8 cellular contexts compared by ENCODE assay signal in genomic region chr1:155004352-155005075, GRCh38. TPM values are rescaled to one million over a fixed set of nuclear protein-coding genes. Genes with fewer than 3 reads are reported as not detected.
DNase-seq lines count a peak whose midpoint lies in the region; ATAC-seq and TF ChIP-seq lines count a peak whose summit lies in the region.

No MANE protein-coding gene starts in this region.

- peak overlapping the region; percentile 64 to 69 for H3K4ac ChIP-seq in mesenchymal stem cell (ENCODE audit: low read depth in 1 of 2, low read length in 2 of 2)

- H4K91ac ChIP-seq in mesenchymal stem cell (ENCODE audit: low read length), result peak overlapping the region; percentile 48

- H3K27me3 ChIP-seq in breast epithelium (no peaks in the 10 kb centered on the region), mesenchymal stem cell (ENCODE audit: control insufficient read depth in 1 of 2, insufficient read depth in 1 of 2, low read length in 2 of 2) (no peaks in the 10 kb centered on the region), uterus (no peaks in the 10 kb centered on the region)

- peak overlapping the region; percentile 89 for H3K27ac Mint-ChIP-seq in activated naive CD4-positive, alpha-beta T cell treated with anti-CD3 and anti-CD28 coated beads, Interleukin-2, amount 10 ng/mL, durations not matched to agents 7 days and 5 days

- H4K8ac ChIP-seq in mesenchymal stem cell (ENCODE audit: low read length), result peak overlapping the region; percentile 29

- no peak for DNase-seq in activated naive CD4-positive, alpha-beta T cell treated with anti-CD3 and anti-CD28 coated beads, Interleukin-2, amount 10 ng/mL, durations not matched to agents 7 days and 5 days
- no peak for DNase-seq in activated naive CD4-positive, alpha-beta T cell (lab: John Stamatoyannopoulos, UW)
- DNase-seq in breast epithelium (ENCODE audit: low spot score in 2 of 2), result no peak
- DNase-seq in mesenchymal stem cell, result no peak
- DNase-seq in uterus, result no peak
- DNase-seq in stimulated activated CD4-positive, alpha-beta T cell treated with anti-CD3 and anti-CD28 coated beads, Interleukin-12 subunit alpha, Interleukin-12 subunit beta, amount 100 ng/mL, for 4 hours, result no peak
- no peak for DNase-seq in NCI-H510A treated with DMSO at 0.1 percent for 48 hours (lab: John Stamatoyannopoulos, UW)
- no peak for DNase-seq in omental fat pad (ENCODE audit: low spot score)

- no peaks in the 10 kb centered on the region for H3K9me3 Mint-ChIP-seq in activated naive CD4-positive, alpha-beta T cell treated with anti-CD3 and anti-CD28 coated beads, Interleukin-2, amount 10 ng/mL, durations not matched to agents 7 days and 5 days

- H3K14ac ChIP-seq in mesenchymal stem cell (ENCODE audit: low read length in 2 of 2), result peak overlapping the region in 1 of 2 experiments; percentile 84

- peak overlapping the region; percentile 89 to 95 (median 89) for H3K4me3 ChIP-seq in breast epithelium
- peak overlapping the region; percentile 83 to 100 for H3K4me3 ChIP-seq in mesenchymal stem cell (ENCODE audit: insufficient read depth in 1 of 2, low read depth in 1 of 2, low read length in 2 of 2)
- H3K4me3 ChIP-seq in uterus, result peak overlapping the region; percentile 56 to 97

- TF ChIP-seq POLR2A in breast epithelium (IDR thresholded peaks at IDR 0.05), result no peak
- no peak for TF ChIP-seq POLR2A in uterus (IDR thresholded peaks at IDR 0.05)

- H3K27me3 Mint-ChIP-seq in activated naive CD4-positive, alpha-beta T cell treated with anti-CD3 and anti-CD28 coated beads, Interleukin-2, amount 10 ng/mL, durations not matched to agents 7 days and 5 days, result no peaks in the 10 kb centered on the region

- H3K4me3 Mint-ChIP-seq in activated naive CD4-positive, alpha-beta T cell treated with anti-CD3 and anti-CD28 coated beads, Interleukin-2, amount 10 ng/mL, durations not matched to agents 7 days and 5 days, result peak overlapping the region; percentile 98

- H2BK120ac ChIP-seq in mesenchymal stem cell (ENCODE audit: low read depth, low read length), result peak overlapping the region; percentile 98

- H2AFZ ChIP-seq in mesenchymal stem cell (ENCODE audit: low read depth, low read length), result no peak overlapping the region

- CTCF ChIA-PET in activated naive CD4-positive, alpha-beta T cell treated with anti-CD3 and anti-CD28 coated beads, Interleukin-2, amount 10 ng/mL, durations not matched to agents 7 days and 5 days (lab: Charles Lee), result interaction anchor here (1.0 to 4.3 kb wide), 3 partner anchors 9 to 81 kb away, joined by 4 to 17 read pairs (median 7); no protein-coding TSS in a partner anchor

- H3K9me3 ChIP-seq in breast epithelium (no peaks in the 10 kb centered on the region), mesenchymal stem cell (ENCODE audit: control insufficient read depth, low read length) (no peaks in the 10 kb centered on the region), uterus (no peaks in the 10 kb centered on the region)

- no peak overlapping the region for H2BK5ac ChIP-seq in mesenchymal stem cell (ENCODE audit: low read depth, low read length, poor library complexity, severe bottlenecking)

- intact Hi-C loops in breast epithelium (cut with DNase I; ENCODE audit: low total_unique reads), result no loop called here
- intact Hi-C loops in uterus (cut with DNase I; ENCODE audit: low total_unique reads), result no loop called here

- peak overlapping the region; percentile 58 to 88 for H3K18ac ChIP-seq in mesenchymal stem cell (ENCODE audit: low read depth in 1 of 2, low read length in 2 of 2)

- TF ChIP-seq CTCF in breast epithelium (IDR thresholded peaks at IDR 0.05), result no peak
- no peak for TF ChIP-seq CTCF in uterus (IDR thresholded peaks at IDR 0.05)
- no peak for TF ChIP-seq CTCF in omental fat pad (IDR thresholded peaks at IDR 0.05)

- peak overlapping the region; percentile 98 to 99 for H3K27ac ChIP-seq in breast epithelium
- peak overlapping the region; percentile 24 for H3K27ac ChIP-seq in mesenchymal stem cell (ENCODE audit: low read length, poor library complexity, severe bottlenecking)
- H3K27ac ChIP-seq in uterus, result peak overlapping the region; percentile 93 to 99

- H3K23ac ChIP-seq in mesenchymal stem cell (ENCODE audit: low read length in 2 of 2), result peak overlapping the region in 1 of 2 experiments; percentile 5

- 56% methylated on average over 5 of the region's 5 CpGs for WGBS in mesenchymal stem cell

- H3K36me3 Mint-ChIP-seq in activated naive CD4-positive, alpha-beta T cell treated with anti-CD3 and anti-CD28 coated beads, Interleukin-2, amount 10 ng/mL, durations not matched to agents 7 days and 5 days, result peaks cover 10% of the 10 kb centered on the region

- H3K4me1 ChIP-seq in breast epithelium, result peaks cover 19 to 36% of the 10 kb centered on the region in 2 donors
- peaks cover 36% of the 10 kb centered on the region for H3K4me1 ChIP-seq in mesenchymal stem cell (ENCODE audit: control insufficient read depth, insufficient read depth, low read depth, low read length)
- H3K4me1 ChIP-seq in uterus, result peaks cover 0 to 19% of the 10 kb centered on the region in 2 donors

- H3K36me3 ChIP-seq in breast epithelium (no peaks in the 10 kb centered on the region), mesenchymal stem cell (ENCODE audit: control insufficient read depth in 1 of 2, insufficient read depth in 2 of 2, low read depth in 1 of 2, low read length in 2 of 2) (peaks cover 3 to 39% of the 10 kb centered on the region in 2 experiments), uterus (no peaks in the 10 kb centered on the region)

- no peak overlapping the region for H2BK15ac ChIP-seq in mesenchymal stem cell (ENCODE audit: low read depth, poor library complexity, severe bottlenecking)

- peak overlapping the region; percentile 62 for H3K4me2 ChIP-seq in mesenchymal stem cell (ENCODE audit: low read length, poor library complexity, severe bottlenecking)

- peaks cover 22% of the 10 kb centered on the region for H3K79me1 ChIP-seq in mesenchymal stem cell (replicated peaks; ENCODE audit: low read length, poor library complexity, severe bottlenecking)

- peak overlapping the region; percentile 96 for H3K9ac ChIP-seq in mesenchymal stem cell (ENCODE audit: low read length)

- ATAC-seq in omental fat pad (ENCODE audit: low FRiP score), result no peak

- peak overlapping the region; percentile 1 for H2AK5ac ChIP-seq in mesenchymal stem cell (ENCODE audit: low read length, severe bottlenecking)

- peak overlapping the region; percentile 59 to 92 for H2BK12ac ChIP-seq in mesenchymal stem cell (ENCODE audit: low read length in 2 of 2)

- H3K4me1 Mint-ChIP-seq in activated naive CD4-positive, alpha-beta T cell treated with anti-CD3 and anti-CD28 coated beads, Interleukin-2, amount 10 ng/mL, durations not matched to agents 7 days and 5 days, result peaks cover 58% of the 10 kb centered on the region

RNA-seq across cellular contexts. Expression of gene ZBTB7B, which starts 1.9 kb away (rescaled TPM):
- total RNA-seq in breast epithelium (10 to 100 TPM; 45.6 to 82.5 (median 53.4) TPM), uterus (10 to 100 TPM in 2 of 4 donors, 1 to 10 TPM in 2; 3.8 to 53.4 (median 11.9) TPM), omental fat pad (10 to 100 TPM; 38.6 to 66.4 (median 49.2) TPM)
- 18.3 TPM for polyA plus RNA-seq in mesenchymal stem cell (2013, experiment 1 of 2)
- polyA plus RNA-seq in mesenchymal stem cell (2013, experiment 2 of 2), result 18.3 TPM

RNA-seq across cellular contexts. Expression of gene LENEP, which starts 11.1 kb away (rescaled TPM):
- total RNA-seq in breast epithelium (not detected), uterus (under 1 TPM in 1 of 4 donors, not detected in 3; 0.83 TPM), omental fat pad (not detected)
- polyA plus RNA-seq in mesenchymal stem cell (2013, experiment 1 of 2), result not detected
- not detected for polyA plus RNA-seq in mesenchymal stem cell (2013, experiment 2 of 2)

RNA-seq across cellular contexts. Expression of gene FLAD1, which starts 21.4 kb away (rescaled TPM):
- total RNA-seq in breast epithelium (10 to 100 TPM; 27.0 to 42.7 (median 39.3) TPM), uterus (10 to 100 TPM; 12.6 to 33.8 (median 20.7) TPM), omental fat pad (10 to 100 TPM; 26.8 to 43.8 (median 30.9) TPM)
- polyA plus RNA-seq in mesenchymal stem cell (2013, experiment 1 of 2), result 26.7 TPM
- polyA plus RNA-seq in mesenchymal stem cell (2013, experiment 2 of 2), result 26.3 TPM

RNA-seq across cellular contexts. Expression of gene DCST2, which starts 29.1 kb away (rescaled TPM):
- total RNA-seq in breast epithelium, result 1 to 10 TPM in 2 of 3 donors, under 1 TPM in 1; 0.48 to 4.4 (median 3.3) TPM
- 0.07 TPM for polyA plus RNA-seq in mesenchymal stem cell (2013, experiment 1 of 2)
- 0.08 TPM for polyA plus RNA-seq in mesenchymal stem cell (2013, experiment 2 of 2)
- 1 to 10 TPM in 1 of 4 donors, under 1 TPM in 1, not detected in 2; 0.07 to 1.6 TPM for total RNA-seq in uterus
- total RNA-seq in omental fat pad, result under 1 TPM in 3 of 4 donors, not detected in 1; 0.36 to 0.79 (median 0.38) TPM

RNA-seq across cellular contexts. Expression of gene DCST1, which starts 29.1 kb away (rescaled TPM):
- total RNA-seq in breast epithelium, result under 1 TPM; 0.16 to 0.66 (median 0.44) TPM
- polyA plus RNA-seq in mesenchymal stem cell (2013, experiment 1 of 2), result not detected
- not detected for polyA plus RNA-seq in mesenchymal stem cell (2013, experiment 2 of 2)
- total RNA-seq in uterus, result 1 to 10 TPM in 2 of 4 donors, not detected in 2; 1.1 to 3.5 TPM
- not detected for total RNA-seq in omental fat pad

Comparison
In these comparisons a context has a peak if more than half of its experiments do, and no peak if none do; other contexts are left out.
1. H3K27ac ChIP-seq: peak in every context shown above with its lines; median percentile 98 in breast epithelium; 96 in uterus; 24 in mesenchymal stem cell.